ENCODE assay signal across 21 cellular contexts in the genomic region with DNA sequence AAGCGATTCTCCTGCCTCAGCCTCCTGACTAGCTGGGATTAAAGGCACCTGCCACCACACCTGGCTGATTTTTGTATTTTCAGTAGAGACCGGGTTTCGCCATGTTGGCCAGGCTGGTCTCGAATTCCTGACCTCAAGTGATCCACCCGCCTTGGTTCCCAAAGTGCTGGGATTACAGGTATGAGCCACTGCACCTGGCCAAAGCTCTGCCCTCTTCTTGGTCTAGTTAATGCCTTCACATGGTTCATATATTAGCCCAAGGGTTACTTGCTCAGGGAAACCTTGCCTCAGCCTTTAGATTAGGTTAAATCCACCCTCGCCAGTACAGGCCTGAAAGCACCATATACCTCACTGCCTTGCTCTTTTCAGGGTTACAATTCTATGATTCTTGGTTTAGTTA. TPM values are rescaled to one million over a fixed set of nuclear protein-coding genes. Genes with fewer than 3 reads are reported as not detected.
"Had no signal": no experiment of that assay in that cellular context is flagged by ENCODE, and none has a peak within 500 bp of the region (broad histone marks: within the 10 kb centered on the region; RNA-seq: fewer than 3 reads in every experiment).

No MANE protein-coding gene starts in this region.

- H3K4me1 ChIP-seq: colonic mucosa, foreskin keratinocyte, lower lobe of right lung, transverse colon had no signal

- ATAC-seq: foreskin keratinocyte, left cardiac atrium, lower lobe of right lung, natural killer cell had no signal

- H3K9me3 ChIP-seq: colonic mucosa, left ventricle myocardium inferior, lower lobe of right lung, sigmoid colon, stomach, thoracic aorta, transverse colon had no signal

- H3K27ac ChIP-seq: colonic mucosa, foreskin keratinocyte, left ventricle myocardium inferior, lower lobe of right lung, skin epidermis, stomach, thoracic aorta, transverse colon had no signal

- H3K4me1 Mint-ChIP-seq: immature natural killer cell, natural killer cell had no signal

- H3K4me3 ChIP-seq: colonic mucosa, left ventricle myocardium inferior, lower lobe of right lung, sigmoid colon, skin epidermis, stomach, thoracic aorta, transverse colon had no signal

- H3K27me3 ChIP-seq: colonic mucosa, foreskin keratinocyte, sigmoid colon, stomach, transverse colon had no signal

- H3K36me3 Mint-ChIP-seq: immature natural killer cell, natural killer cell had no signal

- H3K4me3 Mint-ChIP-seq: immature natural killer cell, natural killer cell, neural crest cell had no signal

- H3K27ac Mint-ChIP-seq: immature natural killer cell, natural killer cell had no signal

- H3K9me3 Mint-ChIP-seq: natural killer cell, neural crest cell had no signal

- DNase-seq: colonic mucosa; dermis blood vessel endothelial cell; foreskin keratinocyte; immature natural killer cell; left cardiac atrium; left ventricle myocardium inferior; lower lobe of right lung; mesenchymal stem cell; natural killer cell; sigmoid colon; stimulated activated CD4-positive, alpha-beta T cell treated with anti-CD3 and anti-CD28 coated beads, Interleukin-2, amount 100 ng/mL, for 24 hours; stimulated activated CD4-positive, alpha-beta T cell treated with anti-CD3 and anti-CD28 coated beads, Interleukin-4, amount 100 ng/mL, for 4 hours; stimulated activated naive CD4-positive, alpha-beta T cell; stomach; substantia nigra; transverse colon had no signal

- H3K36me3 ChIP-seq: colonic mucosa, left ventricle myocardium inferior, lower lobe of right lung, sigmoid colon, stomach, thoracic aorta, transverse colon had no signal

RNA-seq across cellular contexts. Expression of a gene that starts 26.1 kb away (rescaled TPM):
- total RNA-seq: osteocyte, pulmonary artery endothelial cell had no signal
- polyA plus RNA-seq: immature natural killer cell had no signal
